ENCODE assay signal across 1 cellular context in the genomic region with DNA sequence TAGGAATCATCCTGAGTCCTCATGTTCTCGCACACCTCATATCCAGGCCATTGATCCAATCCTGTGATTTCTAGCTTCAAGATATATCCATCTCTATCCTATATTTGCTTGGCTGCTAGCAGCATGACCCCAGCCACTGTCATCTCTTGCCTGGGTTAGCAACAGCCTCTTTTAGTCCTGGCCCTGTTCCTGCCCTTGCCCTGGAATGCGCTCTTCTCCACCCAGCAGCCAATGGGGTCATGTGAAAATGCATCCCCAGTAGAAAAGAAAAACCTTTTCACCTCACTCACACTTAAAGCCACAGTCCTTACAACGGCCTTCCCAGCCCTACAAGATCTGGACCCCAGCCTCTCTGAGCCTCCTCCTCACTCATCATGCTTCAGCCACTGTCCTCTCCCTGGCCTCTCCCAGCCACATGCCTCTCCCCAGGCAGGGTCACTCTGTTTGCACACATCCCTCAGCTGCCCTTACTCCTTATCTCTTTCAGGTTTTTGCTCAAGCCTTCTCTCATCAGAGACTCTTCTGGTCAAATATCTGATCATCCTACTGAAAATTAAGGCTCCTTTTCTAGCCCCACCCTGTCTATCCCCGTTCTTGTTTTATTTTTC.
TF ChIP-seq lines count a peak whose summit lies in the region.

No MANE protein-coding gene starts in this region.

TF ChIP-seq in HepG2, 621 proteins besides CTCF, POLR2A, EP300 and RAD21:
- no peak for TF ChIP-seq TCF7 (IDR thresholded peaks at IDR 0.05; ENCODE audit: low read depth)
- TF ChIP-seq ZBTB7A (CRISPR knock-in tag; IDR thresholded peaks at IDR 0.05): no peak
- no peak for TF ChIP-seq ZFP1 (CRISPR knock-in tag; IDR thresholded peaks at IDR 0.05)
- TF ChIP-seq ZMYM2 (CRISPR knock-in tag; IDR thresholded peaks at IDR 0.05): no peak
- no peak for TF ChIP-seq ZNF878 (CRISPR knock-in tag; IDR thresholded peaks at IDR 0.05)
- TF ChIP-seq ZNF646 (CRISPR knock-in tag; IDR thresholded peaks at IDR 0.05): no peak
- TF ChIP-seq, protein P1, sequence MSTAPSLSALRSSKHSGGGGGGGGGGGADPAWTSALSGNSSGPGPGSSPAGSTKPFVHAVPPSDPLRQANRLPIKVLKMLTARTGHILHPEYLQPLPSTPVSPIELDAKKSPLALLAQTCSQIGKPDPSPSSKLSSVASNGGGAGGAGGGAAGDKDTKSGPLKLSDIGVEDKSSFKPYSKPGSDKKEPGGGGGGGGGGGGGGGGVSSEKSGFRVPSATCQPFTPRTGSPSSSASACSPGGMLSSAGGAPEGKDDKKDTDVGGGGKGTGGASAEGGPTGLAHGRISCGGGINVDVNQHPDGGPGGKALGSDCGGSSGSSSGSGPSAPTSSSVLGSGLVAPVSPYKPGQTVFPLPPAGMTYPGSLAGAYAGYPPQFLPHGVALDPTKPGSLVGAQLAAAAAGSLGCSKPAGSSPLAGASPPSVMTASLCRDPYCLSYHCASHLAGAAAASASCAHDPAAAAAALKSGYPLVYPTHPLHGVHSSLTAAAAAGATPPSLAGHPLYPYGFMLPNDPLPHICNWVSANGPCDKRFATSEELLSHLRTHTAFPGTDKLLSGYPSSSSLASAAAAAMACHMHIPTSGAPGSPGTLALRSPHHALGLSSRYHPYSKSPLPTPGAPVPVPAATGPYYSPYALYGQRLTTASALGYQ (CRISPR knock-in tag; IDR thresholded peaks at IDR 0.05): no peak
- no peak for TF ChIP-seq ZNF432 (CRISPR knock-in tag; IDR thresholded peaks at IDR 0.05; ENCODE audit: borderline replicate concordance)
- TF ChIP-seq, protein P2, sequence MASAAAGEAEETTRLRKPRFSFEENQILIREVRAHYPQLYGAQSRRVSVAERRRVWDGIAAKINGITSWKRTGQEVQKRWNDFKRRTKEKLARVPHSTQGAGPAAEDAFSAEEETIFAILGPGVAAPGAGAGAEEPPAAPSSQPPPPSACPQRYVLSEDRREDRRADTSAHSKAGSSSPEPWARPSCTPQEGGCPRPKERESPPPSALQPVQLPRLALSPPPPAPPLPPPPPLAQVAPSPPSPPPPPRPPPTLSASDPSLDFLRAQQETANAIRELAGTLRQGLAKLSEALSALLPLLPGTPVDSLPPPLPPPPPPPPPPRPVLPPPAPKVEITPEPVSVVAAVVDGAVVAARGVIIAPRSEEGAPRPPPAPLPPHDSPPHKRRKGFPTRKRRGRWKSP (CRISPR knock-in tag; IDR thresholded peaks at IDR 0.05): no peak
- TF ChIP-seq ZNF180 (CRISPR knock-in tag; IDR thresholded peaks at IDR 0.05; ENCODE audit: borderline replicate concordance, low read depth): no peak
- TF ChIP-seq NFKBIZ (CRISPR knock-in tag; IDR thresholded peaks at IDR 0.05): no peak
- no peak for TF ChIP-seq ZNF224 (CRISPR knock-in tag; IDR thresholded peaks at IDR 0.05)
- no peak for TF ChIP-seq SSRP1 (CRISPR knock-in tag; IDR thresholded peaks at IDR 0.05)
- no peak for TF ChIP-seq RARA (CRISPR knock-in tag; IDR thresholded peaks at IDR 0.05)
- TF ChIP-seq, protein P3, sequence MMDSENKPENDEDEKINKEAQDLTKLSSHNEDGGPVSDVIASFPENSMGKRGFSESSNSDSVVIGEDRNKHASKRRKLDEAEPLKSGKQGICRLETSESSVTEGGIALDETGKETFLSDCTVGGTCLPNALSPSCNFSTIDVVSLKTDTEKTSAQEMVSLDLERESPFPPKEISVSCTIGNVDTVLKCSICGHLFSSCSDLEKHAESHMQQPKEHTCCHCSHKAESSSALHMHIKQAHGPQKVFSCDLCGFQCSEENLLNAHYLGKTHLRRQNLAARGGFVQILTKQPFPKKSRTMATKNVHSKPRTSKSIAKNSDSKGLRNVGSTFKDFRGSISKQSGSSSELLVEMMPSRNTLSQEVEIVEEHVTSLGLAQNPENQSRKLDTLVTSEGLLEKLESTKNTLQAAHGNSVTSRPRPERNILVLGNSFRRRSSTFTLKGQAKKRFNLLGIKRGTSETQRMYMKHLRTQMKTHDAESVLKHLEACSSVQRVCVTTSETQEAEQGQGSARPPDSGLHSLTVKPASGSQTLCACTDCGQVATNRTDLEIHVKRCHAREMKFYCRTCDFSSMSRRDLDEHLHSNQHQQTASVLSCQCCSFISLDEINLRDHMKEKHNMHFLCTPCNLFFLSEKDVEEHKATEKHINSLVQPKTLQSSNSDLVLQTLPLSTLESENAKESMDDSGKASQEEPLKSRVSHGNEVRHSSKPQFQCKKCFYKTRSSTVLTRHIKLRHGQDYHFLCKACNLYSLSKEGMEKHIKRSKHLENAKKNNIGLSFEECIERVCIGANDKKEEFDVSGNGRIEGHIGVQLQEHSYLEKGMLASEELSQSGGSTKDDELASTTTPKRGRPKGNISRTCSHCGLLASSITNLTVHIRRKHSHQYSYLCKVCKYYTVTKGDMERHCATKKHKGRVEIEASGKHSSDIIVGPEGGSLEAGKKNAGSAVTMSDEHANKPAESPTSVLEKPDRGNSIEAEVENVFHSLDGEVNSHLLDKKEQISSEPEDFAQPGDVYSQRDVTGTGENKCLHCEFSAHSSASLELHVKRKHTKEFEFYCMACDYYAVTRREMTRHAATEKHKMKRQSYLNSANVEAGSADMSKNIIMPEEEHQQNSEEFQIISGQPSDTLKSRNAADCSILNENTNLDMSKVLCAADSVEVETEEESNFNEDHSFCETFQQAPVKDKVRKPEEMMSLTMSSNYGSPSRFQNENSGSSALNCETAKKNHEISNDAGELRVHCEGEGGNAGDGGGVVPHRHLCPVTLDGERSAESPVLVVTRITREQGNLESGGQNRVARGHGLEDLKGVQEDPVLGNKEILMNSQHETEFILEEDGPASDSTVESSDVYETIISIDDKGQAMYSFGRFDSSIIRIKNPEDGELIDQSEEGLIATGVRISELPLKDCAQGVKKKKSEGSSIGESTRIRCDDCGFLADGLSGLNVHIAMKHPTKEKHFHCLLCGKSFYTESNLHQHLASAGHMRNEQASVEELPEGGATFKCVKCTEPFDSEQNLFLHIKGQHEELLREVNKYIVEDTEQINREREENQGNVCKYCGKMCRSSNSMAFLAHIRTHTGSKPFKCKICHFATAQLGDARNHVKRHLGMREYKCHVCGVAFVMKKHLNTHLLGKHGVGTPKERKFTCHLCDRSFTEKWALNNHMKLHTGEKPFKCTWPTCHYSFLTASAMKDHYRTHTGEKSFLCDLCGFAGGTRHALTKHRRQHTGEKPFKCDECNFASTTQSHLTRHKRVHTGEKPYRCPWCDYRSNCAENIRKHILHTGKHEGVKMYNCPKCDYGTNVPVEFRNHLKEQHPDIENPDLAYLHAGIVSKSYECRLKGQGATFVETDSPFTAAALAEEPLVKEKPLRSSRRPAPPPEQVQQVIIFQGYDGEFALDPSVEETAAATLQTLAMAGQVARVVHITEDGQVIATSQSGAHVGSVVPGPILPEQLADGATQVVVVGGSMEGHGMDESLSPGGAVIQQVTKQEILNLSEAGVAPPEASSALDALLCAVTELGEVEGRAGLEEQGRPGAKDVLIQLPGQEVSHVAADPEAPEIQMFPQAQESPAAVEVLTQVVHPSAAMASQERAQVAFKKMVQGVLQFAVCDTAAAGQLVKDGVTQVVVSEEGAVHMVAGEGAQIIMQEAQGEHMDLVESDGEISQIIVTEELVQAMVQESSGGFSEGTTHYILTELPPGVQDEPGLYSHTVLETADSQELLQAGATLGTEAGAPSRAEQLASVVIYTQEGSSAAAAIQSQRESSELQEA (CRISPR knock-in tag; IDR thresholded peaks at IDR 0.05; ENCODE audit: not compliant biosample characterization): no peak
- no peak for TF ChIP-seq SOX5 (CRISPR knock-in tag; IDR thresholded peaks at IDR 0.05; ENCODE audit: borderline replicate concordance)
- TF ChIP-seq TCF12 (IDR thresholded peaks at IDR 0.05): no peak
- no peak for TF ChIP-seq TCF12 (CRISPR knock-in tag; IDR thresholded peaks at IDR 0.05)
- TF ChIP-seq HBP1 (CRISPR knock-in tag; IDR thresholded peaks at IDR 0.05; ENCODE audit: low read depth): no peak
